Comparison of ENCODE assay signal across 8 cellular contexts in genomic region chr4:82371398-82371972, GRCh38. TPM values are rescaled to one million over a fixed set of nuclear protein-coding genes. Genes with fewer than 3 reads are reported as not detected.
DNase-seq lines count a peak whose midpoint lies in the region; ATAC-seq and TF ChIP-seq lines count a peak whose summit lies in the region.

No MANE protein-coding gene starts in this region.

- intact Hi-C loops in CD14-positive monocyte (cut with micrococcal nuclease) (loop anchor here (10.0 kb wide), 2 partner anchors 523 to 967 kb away; partner anchors contain the start of gene SEC31A (in 1 of the 2)), mucosa of descending colon (cut with DNase I, micrococcal nuclease) (loop anchor here (10.0 kb wide), 1 partner anchor 53 kb away; no protein-coding TSS in a partner anchor)

- peaks cover 62% of the 10 kb centered on the region for H3K4me1 Mint-ChIP-seq in CD14-positive monocyte

- H3K36me3 Mint-ChIP-seq in CD14-positive monocyte: peaks cover 23 to 37% of the 10 kb centered on the region in 2 donors

- DNase-seq in CD14-positive monocyte (ENCODE audit: low spot score): no peak
- DNase-seq in KBM-7: peak; percentile 31
- DNase-seq in cardiac fibroblast (ENCODE audit: low read depth in 2 of 2): no peak
- DNase-seq in mucosa of descending colon: no peak
- DNase-seq in T-helper 9 cell: no peak

- peak overlapping the region; percentile 97 to 98 for H3K4me3 Mint-ChIP-seq in CD14-positive monocyte

- H3K4me1 ChIP-seq in mucosa of descending colon (ENCODE audit: low read depth): peaks cover 55% of the 10 kb centered on the region

- no peaks in the 10 kb centered on the region for H3K27me3 Mint-ChIP-seq in CD14-positive monocyte (ENCODE audit: low read depth in 3 of 3)

- H3K9me3 Mint-ChIP-seq in CD14-positive monocyte: no peaks in the 10 kb centered on the region

- ATAC-seq in mucosa of descending colon (no peak), HG03039 (IDR thresholded peaks at IDR 0.05; ENCODE audit: unreplicated experiment) (no peak), GM18907 (IDR thresholded peaks at IDR 0.05; ENCODE audit: unreplicated experiment) (no peak), HG03521 (IDR thresholded peaks at IDR 0.05; ENCODE audit: unreplicated experiment) (no peak)

- no peaks in the 10 kb centered on the region for H3K9me3 ChIP-seq in mucosa of descending colon

- peak overlapping the region; percentile 69 to 100 (median 99) for H3K27ac Mint-ChIP-seq in CD14-positive monocyte

- H3K4me3 ChIP-seq in cardiac fibroblast (replicated peaks in 1 of 2; ENCODE audit: low read depth in 2 of 2, low read length in 2 of 2) (peak overlapping the region; percentile 98 to 99), mucosa of descending colon (peak overlapping the region; percentile 11)

- in situ Hi-C loops in KBM-7 (cut with MboI; ENCODE audit: low pct_unique_long_range_greater_than_20kb, low sequenced_read_pairs): no loop called here

- TF ChIP-seq CTCF in CD14-positive monocyte (IDR thresholded peaks at IDR 0.05) (no peak), cardiac fibroblast (IDR thresholded peaks at IDR 0.05; ENCODE audit: low read depth, low read length) (no peak), mucosa of descending colon (IDR thresholded peaks at IDR 0.05) (no peak)

- H3K36me3 ChIP-seq in mucosa of descending colon (ENCODE audit: low read depth): no peaks in the 10 kb centered on the region

RNA-seq across cellular contexts. Expression of gene HNRNPD, which starts 2.3 kb away (rescaled TPM):
- 100 to 1,000 TPM in 1 of 2 donors, 10 to 100 TPM in 1; 97.6 to 149 TPM for polyA plus RNA-seq in CD14-positive monocyte
- 100 to 1,000 TPM; 120 to 176 (median 172) TPM for total RNA-seq in mucosa of descending colon

RNA-seq across cellular contexts. Expression of gene HNRNPDL, which starts 58.8 kb away (rescaled TPM):
- polyA plus RNA-seq in CD14-positive monocyte: 100 to 1,000 TPM in 1 of 2 donors, 10 to 100 TPM in 1; 89.8 to 112 TPM
- 100 to 1,000 TPM in 2 of 3 donors, 10 to 100 TPM in 1; 84.1 to 186 (median 107) TPM for total RNA-seq in mucosa of descending colon

RNA-seq across cellular contexts. Expression of gene ENOPH1, which starts 58.9 kb away (rescaled TPM):
- polyA plus RNA-seq in CD14-positive monocyte: 10 to 100 TPM; 22.0 to 23.4 TPM
- 10 to 100 TPM; 15.6 to 22.7 (median 19.9) TPM for total RNA-seq in mucosa of descending colon
